ENCODE assay signal across 31 cellular contexts in the genomic region with DNA sequence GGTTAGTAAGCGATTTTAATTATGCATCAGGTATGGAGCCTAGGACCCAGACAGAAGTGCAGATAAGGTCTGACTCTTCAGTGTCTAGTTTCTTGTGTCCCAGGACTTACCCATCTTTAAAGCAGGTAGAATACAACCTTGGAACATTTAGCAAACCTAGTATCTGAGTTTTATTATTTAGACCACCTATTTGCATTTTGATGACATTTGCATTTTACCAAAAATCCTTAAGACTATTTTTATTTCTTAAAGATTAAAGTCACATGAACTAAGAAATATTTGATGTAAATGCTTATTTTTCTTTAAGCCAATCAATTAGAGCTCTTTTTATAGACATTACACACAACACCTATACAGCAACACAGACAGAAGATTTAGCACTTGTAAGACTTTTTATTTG.
"Had no signal": no experiment of that assay in that cellular context is flagged by ENCODE, and none has a peak within 500 bp of the region (broad histone marks: within the 10 kb centered on the region; RNA-seq: fewer than 3 reads in every experiment).

No MANE protein-coding gene starts in this region.

- H2AFZ ChIP-seq: neural progenitor cell, parathyroid adenoma had no signal

- H3K9ac ChIP-seq: neural progenitor cell, parathyroid adenoma had no signal

- DNase-seq: natural killer cell; occipital lobe; ovary; posterior cingulate gyrus; psoas muscle; right cardiac atrium; spleen; stimulated activated CD4-positive, alpha-beta T cell treated with anti-CD3 and anti-CD28 coated beads, Interleukin-12 subunit alpha, Interleukin-12 subunit beta, amount 100 ng/mL, for 4 hours; stimulated activated CD4-positive, alpha-beta T cell treated with anti-CD3 and anti-CD28 coated beads, Interleukin-1b, Interleukin-23, amount 100 ng/mL, for 48 hours; stimulated activated CD4-positive, alpha-beta T cell treated with anti-CD3 and anti-CD28 coated beads, Interleukin-4, amount 100 ng/mL, for 1 hour; stimulated activated CD4-positive, alpha-beta T cell treated with anti-CD3 and anti-CD28 coated beads, Interleukin-4, amount 100 ng/mL, for 4 hours; stimulated activated CD8-positive, alpha-beta memory T cell treated with anti-CD3 and anti-CD28 coated beads, Interleukin-4, amount 100 ng/mL, for 48 hours; stimulated activated naive CD4-positive, alpha-beta T cell; stimulated activated naive CD8-positive, alpha-beta T cell treated with anti-CD3 and anti-CD28 coated beads, Interleukin-15, amount 100 ng/mL, for 72 hours; stimulated activated naive CD8-positive, alpha-beta T cell treated with anti-CD3 and anti-CD28 coated beads, Interleukin-15, Interleukin-2, amounts not matched to agents 100 U/mL and 50 U/mL, for 24 hours; substantia nigra; testis; tibial artery; transverse colon; upper lobe of right lung; uterus had no signal

- H3K4me1 Mint-ChIP-seq: natural killer cell; nephron; neural progenitor cell; stimulated activated memory B cell treated with anti-CD40 and anti-IgM and Interleukin-4, amounts not matched to agents 10 μg/mL and 1 μg/mL and 100 μg/mL, for 72 hours; stimulated activated naive CD8-positive, alpha-beta T cell treated with anti-CD3 and anti-CD28 coated beads, Interleukin-15, amount 100 ng/mL, for 72 hours had no signal

- H3K4me2 ChIP-seq: neural progenitor cell, smooth muscle cell had no signal

- H3K4me1 ChIP-seq: neural progenitor cell, parathyroid adenoma, psoas muscle, spleen, suprapubic skin, testis, tibial artery, transverse colon, upper lobe of right lung, uterus had no signal

- H3K9me3 ChIP-seq: ovary, suprapubic skin, testis, tibial artery, uterus had no signal

- H3K27ac Mint-ChIP-seq: natural killer cell; nephron; neural progenitor cell; progenitor cell of endocrine pancreas; stimulated activated memory B cell treated with anti-CD40 and anti-IgM and Interleukin-4, amounts not matched to agents 10 μg/mL and 1 μg/mL and 100 μg/mL, for 72 hours; stimulated activated naive CD8-positive, alpha-beta T cell treated with anti-CD3 and anti-CD28 coated beads, Interleukin-15, amount 100 ng/mL, for 72 hours; type B pancreatic cell had no signal

- H3K79me2 ChIP-seq: parathyroid adenoma had no signal

- H3K36me3 ChIP-seq: neural progenitor cell, ovary, spleen, suprapubic skin, tibial artery, transverse colon, upper lobe of right lung, uterus had no signal

- H3K27me3 ChIP-seq: neural progenitor cell, ovary, spleen, suprapubic skin, testis, tibial artery, transverse colon, upper lobe of right lung, uterus had no signal

- H3K4me3 Mint-ChIP-seq: natural killer cell; nephron; neural progenitor cell; stimulated activated memory B cell treated with anti-CD40 and anti-IgM and Interleukin-4, amounts not matched to agents 10 μg/mL and 1 μg/mL and 100 μg/mL, for 72 hours; stimulated activated naive CD8-positive, alpha-beta T cell treated with anti-CD3 and anti-CD28 coated beads, Interleukin-15, amount 100 ng/mL, for 72 hours; type B pancreatic cell had no signal

- ATAC-seq: natural killer cell; psoas muscle; right cardiac atrium; sciatic nerve; stimulated activated memory B cell treated with anti-CD40 and anti-IgM and Interleukin-4, amounts not matched to agents 10 μg/mL and 1 μg/mL and 100 μg/mL, for 72 hours; stimulated activated naive CD8-positive, alpha-beta T cell treated with anti-CD3 and anti-CD28 coated beads, Interleukin-15, amount 100 ng/mL, for 72 hours; stimulated activated naive CD8-positive, alpha-beta T cell treated with anti-CD3 and anti-CD28 coated beads, Interleukin-15, Interleukin-2, amounts not matched to agents 100 U/mL and 50 U/mL, for 24 hours; upper lobe of right lung had no signal

- H3K36me3 Mint-ChIP-seq: neural progenitor cell; stimulated activated memory B cell treated with anti-CD40 and anti-IgM and Interleukin-4, amounts not matched to agents 10 μg/mL and 1 μg/mL and 100 μg/mL, for 72 hours; type B pancreatic cell had no signal

- H3K27me3 Mint-ChIP-seq: progenitor cell of endocrine pancreas; stimulated activated memory B cell treated with anti-CD40 and anti-IgM and Interleukin-4, amounts not matched to agents 10 μg/mL and 1 μg/mL and 100 μg/mL, for 72 hours; stimulated activated naive CD8-positive, alpha-beta T cell treated with anti-CD3 and anti-CD28 coated beads, Interleukin-15, amount 100 ng/mL, for 72 hours; type B pancreatic cell had no signal

- H3K4me3 ChIP-seq: neural progenitor cell, ovary, psoas muscle, skin epidermis, smooth muscle cell, spleen, suprapubic skin, testis, tibial artery, transverse colon, upper lobe of right lung, uterus had no signal

- H3K27ac ChIP-seq: neural progenitor cell, ovary, parathyroid adenoma, psoas muscle, skin epidermis, spleen, suprapubic skin, testis, tibial artery, transverse colon, upper lobe of right lung, uterus had no signal
